In the genomic region with DNA sequence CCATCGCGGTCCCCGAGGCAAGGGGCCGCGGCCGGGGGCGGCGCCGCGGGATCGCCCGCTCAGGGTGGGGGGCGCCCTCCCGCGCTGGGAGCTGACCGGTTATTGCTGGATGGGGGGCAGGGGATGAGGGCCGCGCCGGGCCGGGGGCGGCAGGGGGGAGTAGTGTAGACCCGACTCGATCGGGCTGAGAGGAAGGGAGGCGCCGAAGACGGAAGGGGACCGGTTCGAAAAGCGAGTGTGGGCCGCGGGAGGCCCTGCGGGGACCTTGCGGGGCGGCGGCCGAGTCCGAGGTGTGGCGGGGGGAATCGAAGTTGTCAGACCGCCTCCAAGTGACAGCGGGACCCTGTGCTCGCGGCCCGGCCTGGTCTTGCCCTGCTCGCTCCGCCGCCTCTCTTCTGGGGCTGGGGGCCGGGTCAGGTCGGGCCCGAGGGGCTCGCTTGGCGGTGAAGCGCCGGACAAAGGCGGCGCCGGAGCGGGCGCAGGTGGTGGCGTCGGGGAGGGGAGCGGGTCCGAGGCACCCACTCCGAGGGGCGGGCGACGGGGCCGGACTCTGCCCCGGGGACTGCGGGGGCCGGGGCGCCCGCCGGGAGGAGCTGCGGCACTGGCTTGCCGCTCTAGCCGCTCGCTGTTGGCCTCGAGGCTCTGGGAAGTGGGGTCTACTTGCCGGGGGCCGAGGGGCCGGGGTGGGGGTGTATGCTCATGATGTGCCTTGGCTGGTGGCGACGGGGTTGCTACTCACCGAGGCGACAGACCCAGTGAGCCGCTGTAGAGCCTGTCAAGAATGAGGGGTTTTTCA, we compare ENCODE assay signal across 1 cellular context.
TF ChIP-seq lines count a peak whose summit lies in the region.

No MANE protein-coding gene starts in this region.

TF ChIP-seq in HCT116, 20 proteins besides CTCF, POLR2A, EP300 and RAD21 (continued from another document):
- TF ChIP-seq, protein P1, sequence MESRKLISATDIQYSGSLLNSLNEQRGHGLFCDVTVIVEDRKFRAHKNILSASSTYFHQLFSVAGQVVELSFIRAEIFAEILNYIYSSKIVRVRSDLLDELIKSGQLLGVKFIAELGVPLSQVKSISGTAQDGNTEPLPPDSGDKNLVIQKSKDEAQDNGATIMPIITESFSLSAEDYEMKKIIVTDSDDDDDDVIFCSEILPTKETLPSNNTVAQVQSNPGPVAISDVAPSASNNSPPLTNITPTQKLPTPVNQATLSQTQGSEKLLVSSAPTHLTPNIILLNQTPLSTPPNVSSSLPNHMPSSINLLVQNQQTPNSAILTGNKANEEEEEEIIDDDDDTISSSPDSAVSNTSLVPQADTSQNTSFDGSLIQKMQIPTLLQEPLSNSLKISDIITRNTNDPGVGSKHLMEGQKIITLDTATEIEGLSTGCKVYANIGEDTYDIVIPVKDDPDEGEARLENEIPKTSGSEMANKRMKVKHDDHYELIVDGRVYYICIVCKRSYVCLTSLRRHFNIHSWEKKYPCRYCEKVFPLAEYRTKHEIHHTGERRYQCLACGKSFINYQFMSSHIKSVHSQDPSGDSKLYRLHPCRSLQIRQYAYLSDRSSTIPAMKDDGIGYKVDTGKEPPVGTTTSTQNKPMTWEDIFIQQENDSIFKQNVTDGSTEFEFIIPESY (IDR thresholded peaks at IDR 0.05; ENCODE audit: extremely low read depth, insufficient replicate concordance, low read length): no peak
- TF ChIP-seq YY1 (IDR thresholded peaks at IDR 0.05; ENCODE audit: extremely low read depth, insufficient replicate concordance, low read depth, low read length): no peak
- no peak for TF ChIP-seq ZNF274 (IDR thresholded peaks at IDR 0.05; ENCODE audit: low read depth, low read length)
- TF ChIP-seq, protein P2, sequence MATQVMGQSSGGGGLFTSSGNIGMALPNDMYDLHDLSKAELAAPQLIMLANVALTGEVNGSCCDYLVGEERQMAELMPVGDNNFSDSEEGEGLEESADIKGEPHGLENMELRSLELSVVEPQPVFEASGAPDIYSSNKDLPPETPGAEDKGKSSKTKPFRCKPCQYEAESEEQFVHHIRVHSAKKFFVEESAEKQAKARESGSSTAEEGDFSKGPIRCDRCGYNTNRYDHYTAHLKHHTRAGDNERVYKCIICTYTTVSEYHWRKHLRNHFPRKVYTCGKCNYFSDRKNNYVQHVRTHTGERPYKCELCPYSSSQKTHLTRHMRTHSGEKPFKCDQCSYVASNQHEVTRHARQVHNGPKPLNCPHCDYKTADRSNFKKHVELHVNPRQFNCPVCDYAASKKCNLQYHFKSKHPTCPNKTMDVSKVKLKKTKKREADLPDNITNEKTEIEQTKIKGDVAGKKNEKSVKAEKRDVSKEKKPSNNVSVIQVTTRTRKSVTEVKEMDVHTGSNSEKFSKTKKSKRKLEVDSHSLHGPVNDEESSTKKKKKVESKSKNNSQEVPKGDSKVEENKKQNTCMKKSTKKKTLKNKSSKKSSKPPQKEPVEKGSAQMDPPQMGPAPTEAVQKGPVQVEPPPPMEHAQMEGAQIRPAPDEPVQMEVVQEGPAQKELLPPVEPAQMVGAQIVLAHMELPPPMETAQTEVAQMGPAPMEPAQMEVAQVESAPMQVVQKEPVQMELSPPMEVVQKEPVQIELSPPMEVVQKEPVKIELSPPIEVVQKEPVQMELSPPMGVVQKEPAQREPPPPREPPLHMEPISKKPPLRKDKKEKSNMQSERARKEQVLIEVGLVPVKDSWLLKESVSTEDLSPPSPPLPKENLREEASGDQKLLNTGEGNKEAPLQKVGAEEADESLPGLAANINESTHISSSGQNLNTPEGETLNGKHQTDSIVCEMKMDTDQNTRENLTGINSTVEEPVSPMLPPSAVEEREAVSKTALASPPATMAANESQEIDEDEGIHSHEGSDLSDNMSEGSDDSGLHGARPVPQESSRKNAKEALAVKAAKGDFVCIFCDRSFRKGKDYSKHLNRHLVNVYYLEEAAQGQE (IDR thresholded peaks at IDR 0.05; ENCODE audit: low read depth): no peak
- no peak for TF ChIP-seq EGR1 (IDR thresholded peaks at IDR 0.05; ENCODE audit: low read depth)
- TF ChIP-seq CBX3 (IDR thresholded peaks at IDR 0.05; ENCODE audit: low read depth): no peak
- TF ChIP-seq, protein P3, sequence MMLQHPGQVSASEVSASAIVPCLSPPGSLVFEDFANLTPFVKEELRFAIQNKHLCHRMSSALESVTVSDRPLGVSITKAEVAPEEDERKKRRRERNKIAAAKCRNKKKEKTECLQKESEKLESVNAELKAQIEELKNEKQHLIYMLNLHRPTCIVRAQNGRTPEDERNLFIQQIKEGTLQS (IDR thresholded peaks at IDR 0.05): no peak
